ENCODE assay signal across 8 cellular contexts in the genomic region with DNA sequence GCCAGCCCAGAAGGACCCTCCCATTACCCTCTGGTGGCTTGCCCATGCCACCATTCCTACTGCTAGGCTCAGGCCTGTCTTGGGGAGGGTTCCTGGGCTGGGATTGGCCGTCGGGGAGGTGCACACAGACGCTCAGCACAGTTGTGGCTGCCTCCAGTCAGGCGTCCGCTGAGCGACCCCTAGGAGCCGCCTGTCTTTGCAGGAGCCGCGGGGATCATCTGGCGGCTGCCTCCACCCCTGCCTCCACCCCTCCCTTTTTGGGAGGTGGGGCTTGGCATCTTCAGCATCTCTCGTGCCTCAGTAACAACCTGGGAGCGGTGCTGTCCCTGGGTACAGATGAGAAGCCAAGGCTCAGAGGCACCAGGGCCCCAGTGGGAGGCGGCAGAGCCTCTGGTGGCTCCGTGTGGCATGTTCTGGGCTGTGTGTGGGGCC. TPM values are rescaled to one million over a fixed set of nuclear protein-coding genes. Genes with fewer than 3 reads are reported as not detected.
DNase-seq lines count a peak whose midpoint lies in the region; ATAC-seq and TF ChIP-seq lines count a peak whose summit lies in the region.

No MANE protein-coding gene starts in this region.

- H3K4me2 ChIP-seq in smooth muscle cell: no peak overlapping the region

- no peaks in the 10 kb centered on the region for H3F3A ChIP-seq in smooth muscle cell (ENCODE audit: low read depth)

- peak; percentile 77 for DNase-seq in AG20443 (ENCODE audit: low spot score)
- DNase-seq in NCI-H128 (lab: John Stamatoyannopoulos, UW; ENCODE audit: unreplicated experiment): peak; percentile 20
- DNase-seq in hepatic stellate cell (ENCODE audit: low spot score): no peak
- no peak for DNase-seq in amniotic stem cell (lab: John Stamatoyannopoulos, UW)
- DNase-seq in smooth muscle cell (lab: John Stamatoyannopoulos, UW; ENCODE audit: unreplicated experiment): no peak

- H3K4me3 ChIP-seq in mucosa of rectum (ENCODE audit: low read length in 2 of 2): no peak overlapping the region
- no peak overlapping the region for H3K4me3 ChIP-seq in smooth muscle cell

- peaks cover 95% of the 10 kb centered on the region for H4K20me1 ChIP-seq in smooth muscle cell (ENCODE audit: low read depth)

- WGBS in smooth muscle cell (ENCODE audit: low lambda C conversion rate): 58% methylated on average over 14 of the region's 14 CpGs

- H3K9me3 ChIP-seq in mucosa of rectum (ENCODE audit: control insufficient read depth in 2 of 2, low read length in 2 of 2) (no peaks in the 10 kb centered on the region), smooth muscle cell (replicated peaks; ENCODE audit: low read depth) (no peaks in the 10 kb centered on the region)

- H3K9ac ChIP-seq in mucosa of rectum (ENCODE audit: low read depth in 1 of 2, low read length in 2 of 2) (no peak overlapping the region), smooth muscle cell (ENCODE audit: low read depth) (no peak overlapping the region)

- peaks cover 27 to 37% of the 10 kb centered on the region in 2 donors for H3K4me1 ChIP-seq in mucosa of rectum (ENCODE audit: control insufficient read depth in 2 of 2, insufficient read depth in 2 of 2, low read length in 2 of 2)
- peaks cover 12% of the 10 kb centered on the region for H3K4me1 ChIP-seq in smooth muscle cell (ENCODE audit: low read depth)

- no peak for TF ChIP-seq CTCF in smooth muscle cell (IDR thresholded peaks at IDR 0.05; ENCODE audit: borderline replicate concordance, insufficient read depth, poor library complexity, severe bottlenecking)

- no peak for ATAC-seq in GM21526 (IDR thresholded peaks at IDR 0.05; ENCODE audit: low FRiP score, unreplicated experiment)

- peaks cover 63% of the 10 kb centered on the region for H3K79me2 ChIP-seq in smooth muscle cell (ENCODE audit: low read depth)

- H2AFZ ChIP-seq in smooth muscle cell (ENCODE audit: low read depth): no peak overlapping the region

- H3K27me3 ChIP-seq in mucosa of rectum (ENCODE audit: control insufficient read depth in 2 of 2, insufficient read depth in 2 of 2, low read length in 2 of 2) (no peaks in the 10 kb centered on the region), smooth muscle cell (ENCODE audit: low read depth) (no peaks in the 10 kb centered on the region)

- peak overlapping the region; percentile 54 for H3K27ac ChIP-seq in cingulate gyrus (ENCODE audit: low read depth, low read length)
- peak overlapping the region; percentile 59 to 71 for H3K27ac ChIP-seq in mucosa of rectum (ENCODE audit: low read depth in 2 of 2, low read length in 2 of 2)
- H3K27ac ChIP-seq in smooth muscle cell (ENCODE audit: low read depth): no peak overlapping the region

- no peaks in the 10 kb centered on the region for H3K36me3 ChIP-seq in mucosa of rectum (ENCODE audit: control insufficient read depth in 2 of 2, insufficient read depth in 2 of 2, low read length in 2 of 2)
- no peaks in the 10 kb centered on the region for H3K36me3 ChIP-seq in smooth muscle cell (ENCODE audit: low read depth)

RNA-seq across cellular contexts. Expression of a gene that starts 39.6 kb away (rescaled TPM):
- 8.9 and 13.7 TPM in 2 replicates for total RNA-seq in smooth muscle cell
- polyA plus RNA-seq in smooth muscle cell: 23.1 and 25.3 TPM in 2 replicates

Comparison
In these comparisons a context has a peak if more than half of its experiments do, and no peak if none do; other contexts are left out.
1. DNase-seq: peak in AG20443 (single experiment) and NCI-H128 (single experiment); none in hepatic stellate cell (single experiment), amniotic stem cell (single experiment) and smooth muscle cell (single experiment).